ENCODE assay signal across 1 cellular context in the genomic region with DNA sequence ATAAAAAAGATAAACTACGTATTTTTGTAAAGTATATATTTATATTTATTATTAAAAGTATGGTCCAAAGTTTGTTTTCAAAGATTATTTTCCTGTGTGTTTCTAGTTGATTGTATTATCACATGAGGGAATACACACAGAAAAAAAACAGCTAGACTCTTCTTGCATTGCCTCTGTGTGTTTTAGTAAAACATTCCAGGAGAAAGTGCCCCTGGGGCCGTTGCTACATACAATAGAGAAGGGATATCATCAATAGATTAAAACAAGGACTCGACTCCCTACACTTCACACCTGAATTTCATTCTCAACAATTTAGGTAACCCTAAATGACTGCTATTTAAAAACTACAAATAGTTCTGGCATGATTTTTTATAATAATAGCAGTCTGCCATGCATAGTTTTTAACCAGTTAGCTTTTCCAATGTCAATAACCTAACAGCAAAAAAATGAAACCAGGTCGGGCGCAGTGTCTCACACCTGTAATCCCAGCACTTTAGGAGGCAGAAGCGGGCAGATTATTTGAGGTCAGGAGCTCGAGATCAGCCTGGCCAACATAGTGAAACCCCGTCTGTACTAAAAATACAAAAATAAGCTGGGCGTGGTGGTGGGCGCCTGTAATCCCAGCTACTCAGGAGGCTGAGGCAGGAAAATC.
TF ChIP-seq lines count a peak whose summit lies in the region.

No MANE protein-coding gene starts in this region.

TF ChIP-seq in A549, 52 proteins besides CTCF, POLR2A, EP300 and RAD21 (continued from another document):
- TF ChIP-seq, protein P1, sequence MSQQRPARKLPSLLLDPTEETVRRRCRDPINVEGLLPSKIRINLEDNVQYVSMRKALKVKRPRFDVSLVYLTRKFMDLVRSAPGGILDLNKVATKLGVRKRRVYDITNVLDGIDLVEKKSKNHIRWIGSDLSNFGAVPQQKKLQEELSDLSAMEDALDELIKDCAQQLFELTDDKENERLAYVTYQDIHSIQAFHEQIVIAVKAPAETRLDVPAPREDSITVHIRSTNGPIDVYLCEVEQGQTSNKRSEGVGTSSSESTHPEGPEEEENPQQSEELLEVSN (IDR thresholded peaks at IDR 0.05; ENCODE audit: borderline replicate concordance, low read depth), result no peak
- TF ChIP-seq ZNF302 (CRISPR knock-in tag; IDR thresholded peaks at IDR 0.05) (no peak), FOSL2 (IDR thresholded peaks at IDR 0.05) (no peak), FOSL2 (CRISPR knock-in tag; IDR thresholded peaks at IDR 0.05) (no peak), ZFP36 (IDR thresholded peaks at IDR 0.05; ENCODE audit: borderline replicate concordance, partially characterized antibody) (no peak)
TF ChIP-seq in A549: peak in this region for 0.
